Comparison of ENCODE assay signal across 21 cellular contexts in the genomic region with DNA sequence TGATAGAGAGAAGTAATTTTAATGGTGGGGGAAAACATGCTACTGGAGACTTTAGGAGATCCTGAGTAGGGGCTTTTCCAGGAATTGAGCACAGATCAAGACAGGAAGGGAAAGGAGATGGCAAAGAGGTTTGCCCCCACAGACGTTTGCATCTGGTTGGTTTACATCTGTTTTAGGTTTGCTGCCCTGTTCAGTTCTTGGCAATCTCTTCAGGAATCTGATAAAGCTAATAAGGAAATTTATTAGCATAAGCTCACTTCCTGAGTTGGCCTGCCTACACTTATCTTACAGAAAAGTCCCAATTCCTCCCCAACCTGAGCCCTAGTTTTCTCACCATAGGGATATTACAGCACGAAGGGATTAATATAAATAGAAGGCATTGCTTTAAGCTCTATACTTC. TPM values are rescaled to one million over a fixed set of nuclear protein-coding genes. Genes with fewer than 3 reads are reported as not detected.
DNase-seq lines count a peak whose midpoint lies in the region; ATAC-seq and TF ChIP-seq lines count a peak whose summit lies in the region.
"Had no signal": no experiment of that assay in that cellular context is flagged by ENCODE, and none has a peak within 500 bp of the region (broad histone marks: within the 10 kb centered on the region; RNA-seq: fewer than 3 reads in every experiment).

No MANE protein-coding gene starts in this region.

- no peaks in the 10 kb centered on the region for H3K9me3 ChIP-seq in Karpas-422 (ENCODE audit: low read length)

- TF ChIP-seq CTCF in VCaP (conservative IDR thresholded peaks at IDR 0.05), result no peak
- no peak for TF ChIP-seq CTCF in type B pancreatic cell (conservative IDR thresholded peaks at IDR 0.05)

- no peaks in the 10 kb centered on the region for H3K27me3 ChIP-seq in Karpas-422 (ENCODE audit: low read length)

- POLR2A ChIA-PET in activated naive CD8-positive, alpha-beta T cell treated with anti-CD3 and anti-CD28 coated beads, Interleukin-2, amount 10 ng/mL, durations not matched to agents 7 days and 5 days (lab: Charles Lee), result no interaction called here

- H3K4me3 Mint-ChIP-seq in activated naive CD8-positive, alpha-beta T cell treated with anti-CD3 and anti-CD28 coated beads, Interleukin-2, amount 10 ng/mL, durations not matched to agents 7 days and 5 days, result peak overlapping the region; percentile 28
- H3K4me3 Mint-ChIP-seq in activated naive CD8-positive, alpha-beta T cell treated with anti-CD3 and anti-CD28 coated beads for 36 hours, result no peak overlapping the region
- no peak overlapping the region for H3K4me3 Mint-ChIP-seq in activated T-helper 1 cell treated with anti-CD3 and anti-CD28 coated beads, Interleukin-12 subunit alpha, Interleukin-12 subunit beta, Interleukin-2, Interleukin-4 antibody, amounts not matched to agents 30 ng/mL and 10 ng/mL and 1 ng/mL, durations not matched to agents 14 hours and 24 hours and 36 hours
- no peak overlapping the region for H3K4me3 Mint-ChIP-seq in type B pancreatic cell

- no peak for ATAC-seq in activated naive CD8-positive, alpha-beta T cell treated with anti-CD3 and anti-CD28 coated beads, Interleukin-2, amount 10 ng/mL, durations not matched to agents 7 days and 5 days (ENCODE audit: low read depth)
- ATAC-seq: PC-3 had no signal

- H3K9me3 Mint-ChIP-seq in activated naive CD8-positive, alpha-beta T cell treated with anti-CD3 and anti-CD28 coated beads, Interleukin-2, amount 10 ng/mL, durations not matched to agents 7 days and 5 days, result no peaks in the 10 kb centered on the region
- H3K9me3 Mint-ChIP-seq in activated naive CD8-positive, alpha-beta T cell treated with anti-CD3 and anti-CD28 coated beads for 36 hours, result peaks cover under 1% of the 10 kb centered on the region
- no peaks in the 10 kb centered on the region for H3K9me3 Mint-ChIP-seq in activated T-helper 1 cell treated with anti-CD3 and anti-CD28 coated beads, Interleukin-12 subunit alpha, Interleukin-12 subunit beta, Interleukin-2, Interleukin-4 antibody, amounts not matched to agents 30 ng/mL and 10 ng/mL and 1 ng/mL, durations not matched to agents 14 hours and 24 hours and 36 hours
- H3K9me3 Mint-ChIP-seq in type B pancreatic cell, result peaks cover 5% of the 10 kb centered on the region

- H3K36me3 ChIP-seq in Karpas-422 (ENCODE audit: insufficient read depth, low read length), result no peaks in the 10 kb centered on the region

- no peaks in the 10 kb centered on the region for H4K20me1 ChIP-seq in Karpas-422 (ENCODE audit: insufficient read depth, low read depth, low read length)

- peaks cover 46% of the 10 kb centered on the region for H3K4me1 Mint-ChIP-seq in activated naive CD8-positive, alpha-beta T cell treated with anti-CD3 and anti-CD28 coated beads, Interleukin-2, amount 10 ng/mL, durations not matched to agents 7 days and 5 days
- peaks cover 31% of the 10 kb centered on the region for H3K4me1 Mint-ChIP-seq in activated naive CD8-positive, alpha-beta T cell treated with anti-CD3 and anti-CD28 coated beads for 36 hours
- peaks cover 56% of the 10 kb centered on the region for H3K4me1 Mint-ChIP-seq in activated T-helper 1 cell treated with anti-CD3 and anti-CD28 coated beads, Interleukin-12 subunit alpha, Interleukin-12 subunit beta, Interleukin-2, Interleukin-4 antibody, amounts not matched to agents 30 ng/mL and 10 ng/mL and 1 ng/mL, durations not matched to agents 14 hours and 24 hours and 36 hours (ENCODE audit: low read depth)
- peaks cover 19% of the 10 kb centered on the region for H3K4me1 Mint-ChIP-seq in type B pancreatic cell (ENCODE audit: unreplicated experiment)

- H3K9me2 ChIP-seq in Karpas-422 (replicated peaks; ENCODE audit: insufficient read depth, low read length), result no peaks in the 10 kb centered on the region

- peaks cover 13% of the 10 kb centered on the region for H3K27me3 Mint-ChIP-seq in activated naive CD8-positive, alpha-beta T cell treated with anti-CD3 and anti-CD28 coated beads, Interleukin-2, amount 10 ng/mL, durations not matched to agents 7 days and 5 days
- peaks cover 31% of the 10 kb centered on the region for H3K27me3 Mint-ChIP-seq in activated naive CD8-positive, alpha-beta T cell treated with anti-CD3 and anti-CD28 coated beads for 36 hours
- peaks cover 10% of the 10 kb centered on the region for H3K27me3 Mint-ChIP-seq in activated T-helper 1 cell treated with anti-CD3 and anti-CD28 coated beads, Interleukin-12 subunit alpha, Interleukin-12 subunit beta, Interleukin-2, Interleukin-4 antibody, amounts not matched to agents 30 ng/mL and 10 ng/mL and 1 ng/mL, durations not matched to agents 14 hours and 24 hours and 36 hours (ENCODE audit: insufficient read depth)
- H3K27me3 Mint-ChIP-seq in type B pancreatic cell, result peaks cover 41% of the 10 kb centered on the region

- intact Hi-C loops in activated T-helper 1 cell treated with anti-CD3 and anti-CD28 coated beads, Interleukin-12 subunit alpha, Interleukin-12 subunit beta, Interleukin-2, Interleukin-4 antibody, amounts not matched to agents 30 ng/mL and 10 ng/mL and 1 ng/mL, durations not matched to agents 14 hours and 24 hours and 36 hours (cut with micrococcal nuclease), result no loop called here

- DNase-seq in activated naive CD8-positive, alpha-beta T cell treated with anti-CD3 and anti-CD28 coated beads, Interleukin-2, amount 10 ng/mL, durations not matched to agents 7 days and 5 days, result no peak
- DNase-seq in activated naive CD8-positive, alpha-beta T cell treated with anti-CD3 and anti-CD28 coated beads for 36 hours, result no peak
- peak; percentile 33 for DNase-seq in Karpas-422
- DNase-seq in nucleus accumbens (lab: John Stamatoyannopoulos, UW), result no peak
- no peak for DNase-seq in activated T-helper 1 cell treated with anti-CD3 and anti-CD28 coated beads, Interleukin-12 subunit alpha, Interleukin-12 subunit beta, Interleukin-2, Interleukin-4 antibody, amounts not matched to agents 30 ng/mL and 10 ng/mL and 1 ng/mL, durations not matched to agents 14 hours and 24 hours and 36 hours (ENCODE audit: low spot score)
- no peak for DNase-seq in type B pancreatic cell (ENCODE audit: extremely low spot score, unreplicated experiment)
- no peak for DNase-seq in LoVo (ENCODE audit: low spot score)
- DNase-seq: C1 segment of cervical spinal cord, DMS79, GOT3, KBM-7, NCI-H1048, NCI-H1436, NCI-H2029, NCI-H345, NCI-H526, PC-3, SIG-M5 had no signal

- H3K4me3 ChIP-seq in Karpas-422 (ENCODE audit: low read length), result no peak overlapping the region

- no peaks in the 10 kb centered on the region for H3K4me1 ChIP-seq in Karpas-422 (ENCODE audit: low read length)

- peaks cover 5% of the 10 kb centered on the region for H3K36me3 Mint-ChIP-seq in activated naive CD8-positive, alpha-beta T cell treated with anti-CD3 and anti-CD28 coated beads, Interleukin-2, amount 10 ng/mL, durations not matched to agents 7 days and 5 days
- H3K36me3 Mint-ChIP-seq in activated naive CD8-positive, alpha-beta T cell treated with anti-CD3 and anti-CD28 coated beads for 36 hours, result peaks cover under 1% of the 10 kb centered on the region
- H3K36me3 Mint-ChIP-seq in activated T-helper 1 cell treated with anti-CD3 and anti-CD28 coated beads, Interleukin-12 subunit alpha, Interleukin-12 subunit beta, Interleukin-2, Interleukin-4 antibody, amounts not matched to agents 30 ng/mL and 10 ng/mL and 1 ng/mL, durations not matched to agents 14 hours and 24 hours and 36 hours (ENCODE audit: low read depth), result peaks cover 2% of the 10 kb centered on the region
- no peaks in the 10 kb centered on the region for H3K36me3 Mint-ChIP-seq in type B pancreatic cell

- no peaks in the 10 kb centered on the region for H3K79me2 ChIP-seq in Karpas-422 (ENCODE audit: low read length)

- H3K9ac ChIP-seq in Karpas-422 (ENCODE audit: low read length), result no peak overlapping the region

- no peak overlapping the region for H3K27ac ChIP-seq in Karpas-422 (ENCODE audit: low read length)
- H3K27ac ChIP-seq in VCaP, result peak overlapping the region; percentile 58
- H3K27ac ChIP-seq: RWPE1 had no signal

- H2AFZ ChIP-seq in Karpas-422 (ENCODE audit: low read length), result no peak overlapping the region

- H3K4me2 ChIP-seq in Karpas-422 (ENCODE audit: low read depth, low read length, poor library complexity, severe bottlenecking), result no peak overlapping the region

- no peak overlapping the region for H3K27ac Mint-ChIP-seq in activated naive CD8-positive, alpha-beta T cell treated with anti-CD3 and anti-CD28 coated beads, Interleukin-2, amount 10 ng/mL, durations not matched to agents 7 days and 5 days
- no peak overlapping the region for H3K27ac Mint-ChIP-seq in activated naive CD8-positive, alpha-beta T cell treated with anti-CD3 and anti-CD28 coated beads for 36 hours
- H3K27ac Mint-ChIP-seq in activated T-helper 1 cell treated with anti-CD3 and anti-CD28 coated beads, Interleukin-12 subunit alpha, Interleukin-12 subunit beta, Interleukin-2, Interleukin-4 antibody, amounts not matched to agents 30 ng/mL and 10 ng/mL and 1 ng/mL, durations not matched to agents 14 hours and 24 hours and 36 hours, result no peak overlapping the region
- no peak overlapping the region for H3K27ac Mint-ChIP-seq in type B pancreatic cell

RNA-seq across cellular contexts. Expression of gene CFAP95, which starts 3.4 kb away (rescaled TPM):
- 10 to 100 TPM; 10.6 to 12.3 TPM for total RNA-seq in activated naive CD8-positive, alpha-beta T cell treated with anti-CD3 and anti-CD28 coated beads, Interleukin-2, amount 10 ng/mL, durations not matched to agents 7 days and 5 days
- 1 to 10 TPM; 3.1 to 4.7 TPM for total RNA-seq in activated naive CD8-positive, alpha-beta T cell treated with anti-CD3 and anti-CD28 coated beads for 36 hours
- total RNA-seq in Karpas-422 (2014; rRNA removed; shearing (Covaris generic); ENCODE audit: low replicate concordance), result not detected in 2 replicates
- total RNA-seq in activated T-helper 1 cell treated with anti-CD3 and anti-CD28 coated beads, Interleukin-12 subunit alpha, Interleukin-12 subunit beta, Interleukin-2, Interleukin-4 antibody, amounts not matched to agents 30 ng/mL and 10 ng/mL and 1 ng/mL, durations not matched to agents 14 hours and 24 hours and 36 hours, result not detected in 2 replicates
- total RNA-seq in type B pancreatic cell (ENCODE audit: low replicate concordance), result 1.2 and 3.4 TPM in 2 replicates
- total RNA-seq: MCF 10A, PC-3 had no signal

RNA-seq across cellular contexts. Expression of gene PTAR1, which starts 57.4 kb away (rescaled TPM):
- 10 to 100 TPM; 68.4 to 69.6 TPM for total RNA-seq in activated naive CD8-positive, alpha-beta T cell treated with anti-CD3 and anti-CD28 coated beads, Interleukin-2, amount 10 ng/mL, durations not matched to agents 7 days and 5 days
- 10 to 100 TPM; 27.1 to 27.7 TPM for total RNA-seq in activated naive CD8-positive, alpha-beta T cell treated with anti-CD3 and anti-CD28 coated beads for 36 hours
- 53.9 and 73.1 TPM in 2 replicates for total RNA-seq in Karpas-422 (2014; rRNA removed; shearing (Covaris generic); ENCODE audit: low replicate concordance)
- total RNA-seq in activated T-helper 1 cell treated with anti-CD3 and anti-CD28 coated beads, Interleukin-12 subunit alpha, Interleukin-12 subunit beta, Interleukin-2, Interleukin-4 antibody, amounts not matched to agents 30 ng/mL and 10 ng/mL and 1 ng/mL, durations not matched to agents 14 hours and 24 hours and 36 hours, result 47.5 and 52.3 TPM in 2 replicates
- 35.9 and 52.9 TPM in 2 replicates for total RNA-seq in type B pancreatic cell (ENCODE audit: low replicate concordance)
